ENCODE assay signal across 17 cellular contexts in genomic region chr13:44385847-44386246, GRCh38. TPM values are rescaled to one million over a fixed set of nuclear protein-coding genes. Genes with fewer than 3 reads are reported as not detected.
DNase-seq lines count a peak whose midpoint lies in the region; ATAC-seq and TF ChIP-seq lines count a peak whose summit lies in the region.
"Had no signal": no experiment of that assay in that cellular context is flagged by ENCODE, and none has a peak within 500 bp of the region (broad histone marks: within the 10 kb centered on the region; RNA-seq: fewer than 3 reads in every experiment).

No MANE protein-coding gene starts in this region.

- peak overlapping the region; percentile 22 for H2AFZ ChIP-seq in parathyroid adenoma

- H3K79me2 ChIP-seq in DOHH2 (ENCODE audit: control insufficient read depth, low read length) (no peaks in the 10 kb centered on the region), parathyroid adenoma (no peaks in the 10 kb centered on the region)

- H3K9ac ChIP-seq in BLaER1 = no peak overlapping the region
- H3K9ac ChIP-seq in parathyroid adenoma = no peak overlapping the region

- H3K4me1 ChIP-seq in BLaER1 = peaks cover 8% of the 10 kb centered on the region
- peaks cover 9% of the 10 kb centered on the region for H3K4me1 ChIP-seq in DOHH2 (ENCODE audit: control insufficient read depth, low read length)
- peaks cover 5% of the 10 kb centered on the region for H3K4me1 ChIP-seq in parathyroid adenoma
- H3K4me1 ChIP-seq in Peyer's patch = peaks cover 0 to 9% (median 0%) of the 10 kb centered on the region in 4 donors

- no peak for ATAC-seq in HG03175 (IDR thresholded peaks at IDR 0.05; ENCODE audit: unreplicated experiment)
- no peak for ATAC-seq in GM21717 (IDR thresholded peaks at IDR 0.05; ENCODE audit: unreplicated experiment)

- H4K20me1 ChIP-seq in BLaER1 (no peaks in the 10 kb centered on the region), DOHH2 (ENCODE audit: control insufficient read depth, insufficient read depth, low read depth, low read length) (no peaks in the 10 kb centered on the region)

- H3K4me3 ChIP-seq in BLaER1 (no peak overlapping the region), DOHH2 (ENCODE audit: low read length) (no peak overlapping the region), parathyroid adenoma (ENCODE audit: low read depth, low read length) (no peak overlapping the region), Peyer's patch (no peak overlapping the region)

- H3K4me2 ChIP-seq in BLaER1 = peak overlapping the region; percentile 30; the same call in 1 of the 2 replicates
- peak overlapping the region; percentile 9; the same call in 1 of the 2 replicates for H3K4me2 ChIP-seq in DOHH2 (ENCODE audit: low read length)
- H3K4me2 ChIP-seq in parathyroid adenoma (ENCODE audit: low read length) = no peak overlapping the region

- H3K9me3 ChIP-seq in BLaER1 (no peaks in the 10 kb centered on the region), DOHH2 (ENCODE audit: control insufficient read depth, insufficient read depth, low read length) (no peaks in the 10 kb centered on the region), parathyroid adenoma (ENCODE audit: control insufficient read depth, low read length) (no peaks in the 10 kb centered on the region), Peyer's patch (no peaks in the 10 kb centered on the region)

- H3K36me3 ChIP-seq in BLaER1 = no peaks in the 10 kb centered on the region
- no peaks in the 10 kb centered on the region for H3K36me3 ChIP-seq in DOHH2 (ENCODE audit: control insufficient read depth, low read length)
- no peaks in the 10 kb centered on the region for H3K36me3 ChIP-seq in parathyroid adenoma (ENCODE audit: control insufficient read depth, insufficient read depth, low read length)
- no peaks in the 10 kb centered on the region for H3K36me3 ChIP-seq in Peyer's patch

- DNase-seq in erythroblast (lab: John Stamatoyannopoulos, UW) (peak; percentile 48), Peyer's patch (no peak)
- DNase-seq: COR-L47, DMS153, H9, NCI-H1048, NCI-H1436 treated with DMSO at 0.1 percent for 48 hours, NCI-H2081, NCI-H510A, NCI-H774, SIG-M5 had no signal

- TF ChIP-seq POLR2A in erythroblast (IDR thresholded peaks at IDR 0.05; ENCODE audit: low read length) (no peak), Peyer's patch (IDR thresholded peaks at IDR 0.05) (no peak)

- H3K27me3 ChIP-seq in BLaER1 (no peaks in the 10 kb centered on the region), DOHH2 (ENCODE audit: control insufficient read depth, low read length) (no peaks in the 10 kb centered on the region), parathyroid adenoma (ENCODE audit: control insufficient read depth, insufficient read depth, low read length) (no peaks in the 10 kb centered on the region), Peyer's patch (no peaks in the 10 kb centered on the region)

- H3K27ac ChIP-seq in BLaER1 = no peak overlapping the region
- H3K27ac ChIP-seq in DOHH2 (ENCODE audit: low read depth, low read length) = no peak overlapping the region
- H3K27ac ChIP-seq in parathyroid adenoma = no peak overlapping the region
- H3K27ac ChIP-seq in Peyer's patch = no peak overlapping the region
- H3K27ac ChIP-seq: HL-60 had no signal

- TF ChIP-seq CTCF in DOHH2 (IDR thresholded peaks at IDR 0.05; ENCODE audit: low read depth, low read length, poor library complexity, severe bottlenecking) (no peak), parathyroid adenoma (IDR thresholded peaks at IDR 0.05) (no peak), Peyer's patch (IDR thresholded peaks at IDR 0.05) (no peak)

- no peaks in the 10 kb centered on the region for H3F3A ChIP-seq in DOHH2 (ENCODE audit: control insufficient read depth, insufficient read depth)

- H3K9me2 ChIP-seq in DOHH2 (replicated peaks; ENCODE audit: control insufficient read depth, low read length) = no peaks in the 10 kb centered on the region

RNA-seq across cellular contexts. Expression of gene SERP2, which starts 12.2 kb away (rescaled TPM):
- 10 to 100 TPM in 1 of 4 donors, 1 to 10 TPM in 3; 3.2 to 12.4 (median 3.5) TPM for total RNA-seq in Peyer's patch

Comparison
In these comparisons a context has a peak if more than half of its experiments do, and no peak if none do; other contexts are left out.
1. DNase-seq: peak in erythroblast (2 of 2); none in Peyer's patch (0 of 3).